8 cellular contexts compared by ENCODE assay signal in the genomic region with DNA sequence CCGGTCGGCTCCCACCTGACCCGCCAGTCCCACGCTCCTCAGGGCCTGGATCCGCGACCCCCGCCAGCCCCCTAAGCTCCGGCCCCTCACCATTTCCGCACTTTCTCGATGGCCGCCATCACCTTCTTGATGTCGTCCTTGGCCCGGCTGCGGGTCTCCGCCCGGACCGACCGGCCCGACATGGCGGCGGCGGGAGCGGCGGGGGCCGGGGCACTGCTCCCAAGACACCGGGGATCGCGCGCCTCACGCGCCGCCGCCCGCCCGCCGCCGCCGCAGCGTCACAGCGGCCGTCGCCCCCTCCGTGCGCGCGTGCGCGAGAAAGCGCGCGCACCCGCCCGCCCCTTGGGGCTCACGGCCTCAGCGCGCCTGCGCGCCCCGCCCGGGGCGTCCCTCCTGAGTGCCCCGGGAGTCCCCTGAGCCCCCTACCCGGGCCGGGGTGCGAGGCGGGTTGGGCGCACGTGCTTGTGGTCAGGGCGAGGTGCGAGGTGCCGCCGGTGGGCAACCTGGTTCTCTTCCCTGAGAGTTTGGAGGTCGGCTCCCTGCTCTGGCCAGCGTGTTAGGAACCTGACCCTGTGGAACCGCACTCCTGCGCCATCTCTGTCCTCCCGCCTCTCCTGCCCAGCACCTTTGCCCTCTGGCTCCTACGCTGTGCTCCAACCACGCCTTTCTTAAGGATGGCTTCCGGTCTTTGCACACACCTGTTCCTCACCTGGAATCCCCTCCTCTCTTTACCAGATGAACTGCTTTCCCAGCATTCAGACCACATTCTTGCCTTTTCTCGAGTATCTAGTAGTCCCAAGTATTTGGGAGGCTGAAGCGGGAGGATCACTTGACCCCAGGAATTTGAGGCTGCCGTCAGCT. TPM values are rescaled to one million over a fixed set of nuclear protein-coding genes. Genes with fewer than 3 reads are reported as not detected.
DNase-seq lines count a peak whose midpoint lies in the region; ATAC-seq and TF ChIP-seq lines count a peak whose summit lies in the region.

TSS of gene BCL7B (minus strand) at position 294 of the 861 bp plus-strand sequence. CDS start at position 182, 112 bp downstream.

- TSS peak; percentile 94 for BruUV-seq in PC-3 (replicated peaks; lab: Mats Ljungman, UMichigan)

- peak; percentile 44 to 81 (median 72) for DNase-seq in CD4-positive, alpha-beta T cell
- DNase-seq in PC-3 = peak; percentile 76
- DNase-seq in activated T-cell treated with anti-CD3 and anti-CD28 coated beads, Interleukin-2, amount 50 U/mL, for 48 hours = peak; percentile 86 to 88
- no peak for DNase-seq in esophagus squamous epithelium (lab: John Stamatoyannopoulos, UW)
- peak; percentile 82 for DNase-seq in myocyte (ENCODE audit: low read depth)
- DNase-seq in stimulated activated CD8-positive, alpha-beta memory T cell treated with anti-CD3 and anti-CD28 coated beads, Interleukin-7, amount 100 ng/mL, for 4 hours (ENCODE audit: low read depth in 2 of 2) = peak; percentile 34 to 74

- intact Hi-C loops in CD4-positive, alpha-beta T cell (cut with DNase I, micrococcal nuclease) = loop anchor here (1.0 to 10.0 kb wide), 4 partner anchors 21 to 617 kb away; partner anchors contain the start of genes BAZ1B (in 2 of the 2), TBL2 (in 2 of the 2) and EIF4H (in 1 of the 2)
- intact Hi-C loops in PC-3 (cut with micrococcal nuclease) (loop anchor here (1.0 to 2.0 kb wide), 2 partner anchors 21 to 35 kb away; partner anchors contain the start of genes BAZ1B and TBL2), esophagus squamous epithelium (cut with DNase I) (loop anchor here (5.0 kb wide), 1 partner anchor 35 kb away; the partner anchor contains the start of gene BAZ1B)

- H3K27ac Mint-ChIP-seq in CD4-positive, alpha-beta T cell = peak within 1 kb of the TSS; percentile 96

- CTCF ChIA-PET in CD4-positive, alpha-beta T cell (lab: Charles Lee) = interaction anchor here (0.6 kb wide), 1 partner anchor 110 kb away, joined by 4 read pairs; no protein-coding TSS in a partner anchor
- CTCF ChIA-PET in PC-3 (lab: Charles Lee) = no interaction called here

- ATAC-seq in CD4-positive, alpha-beta T cell (ENCODE audit: poor library complexity) = peak; percentile 54
- peak; percentile 39 for ATAC-seq in GM19328 (IDR thresholded peaks at IDR 0.05; ENCODE audit: unreplicated experiment)
- ATAC-seq in HG03520 (IDR thresholded peaks at IDR 0.05; ENCODE audit: unreplicated experiment) = peak; percentile 36
- peak; percentile 58 for ATAC-seq in PC-3

- peaks cover 34% of the 10 kb centered on the region for H3K36me3 Mint-ChIP-seq in CD4-positive, alpha-beta T cell (ENCODE audit: low read depth)

- H3K9me3 ChIP-seq in CD4-positive, alpha-beta T cell (ENCODE audit: control insufficient read depth, low read length) = no peaks in the 10 kb centered on the region
- H3K9me3 ChIP-seq in PC-3 (ENCODE audit: low read length) = no peaks in the 10 kb centered on the region
- no peaks in the 10 kb centered on the region for H3K9me3 ChIP-seq in esophagus squamous epithelium

- H3K4me1 ChIP-seq in PC-3 (ENCODE audit: insufficient read depth, low read length) (peaks cover 18% of the 10 kb centered on the region), esophagus squamous epithelium (peaks cover 0 to 35% (median 18%) of the 10 kb centered on the region in 3 donors)

- H3K4me2 ChIP-seq in PC-3 (ENCODE audit: low read length) = peak within 1 kb of the TSS; percentile 95

- POLR2A ChIA-PET in CD4-positive, alpha-beta T cell (lab: Charles Lee) = interaction anchor here (0.7 to 4.5 kb wide), 14 partner anchors 8 to 181 kb away, joined by 3 to 80 read pairs (median 6); partner anchors contain the start of genes ABHD11, BAZ1B, STX1A and TBL2
- POLR2A ChIA-PET in PC-3 (lab: Charles Lee; ENCODE audit: unreplicated experiment) = interaction anchor here (0.5 to 0.7 kb wide), 3 partner anchors 37 to 233 kb away, joined by 4 to 19 read pairs (median 7); no protein-coding TSS in a partner anchor

- H3K27ac ChIP-seq in CD4-positive, alpha-beta T cell (ENCODE audit: low read depth, low read length) = peak within 1 kb of the TSS; percentile 98
- H3K27ac ChIP-seq in PC-3 (ENCODE audit: low read length) (peak within 1 kb of the TSS; percentile 95), esophagus squamous epithelium (peak within 1 kb of the TSS; percentile 99 to 100 (median 100))

- H3F3A ChIP-seq in PC-3 (ENCODE audit: low read length, unreplicated experiment) = no peaks in the 10 kb centered on the region

- H3K9ac ChIP-seq in PC-3 (ENCODE audit: low read length) = peak within 1 kb of the TSS; percentile 99

- H3K36me3 ChIP-seq in PC-3 (ENCODE audit: low read depth, low read length) (0 out of 2 replicates have a peak, but pooled peaks cover 4% of the 10 kb centered on the region), esophagus squamous epithelium (peaks cover 0 to 22% (median 3%) of the 10 kb centered on the region in 3 donors)

- peaks cover 21% of the 10 kb centered on the region; the same call in 1 of the 2 replicates for H4K20me1 ChIP-seq in PC-3 (ENCODE audit: low read length)

- no peaks in the 10 kb centered on the region for H3K9me3 Mint-ChIP-seq in CD4-positive, alpha-beta T cell

- peaks cover 43% of the 10 kb centered on the region for H3K79me2 ChIP-seq in PC-3 (ENCODE audit: low read length)

- no peaks in the 10 kb centered on the region for H3K9me2 ChIP-seq in PC-3 (replicated peaks; ENCODE audit: low read length)

- peak within 1 kb of the TSS; percentile 97 for H3K4me3 Mint-ChIP-seq in CD4-positive, alpha-beta T cell

- peak in 3 of 4 donors; percentile 61 to 81 (median 61) for TF ChIP-seq POLR2A in esophagus squamous epithelium (IDR thresholded peaks at IDR 0.05)

- no peak for TF ChIP-seq CTCF in CD4-positive, alpha-beta T cell (IDR thresholded peaks at IDR 0.05)
- TF ChIP-seq CTCF in PC-3 (conservative IDR thresholded peaks at IDR 0.05; ENCODE audit: low read depth, low read length) (no peak), esophagus squamous epithelium (IDR thresholded peaks at IDR 0.05) (no peak)

- peaks cover 37% of the 10 kb centered on the region for H3K4me1 Mint-ChIP-seq in CD4-positive, alpha-beta T cell (ENCODE audit: low read depth)

- H2AFZ ChIP-seq in PC-3 (ENCODE audit: low read length) = peak within 1 kb of the TSS; percentile 87

- H3K27me3 Mint-ChIP-seq in CD4-positive, alpha-beta T cell = no peaks in the 10 kb centered on the region

- H3K4me3 ChIP-seq in PC-3 (ENCODE audit: low read length) = peak within 1 kb of the TSS; percentile 81
- peak within 1 kb of the TSS; percentile 75 to 96 (median 87) for H3K4me3 ChIP-seq in esophagus squamous epithelium

- WGBS in esophagus squamous epithelium, 2 donors = 17 to 20% methylated on average over 14 to 15 of the region's 83 CpGs

- H3K27me3 ChIP-seq in CD4-positive, alpha-beta T cell (ENCODE audit: control insufficient read depth, insufficient read depth, low read length) = no peaks in the 10 kb centered on the region
- no peaks in the 10 kb centered on the region for H3K27me3 ChIP-seq in PC-3 (ENCODE audit: low read length)
- no peaks in the 10 kb centered on the region for H3K27me3 ChIP-seq in esophagus squamous epithelium

RNA-seq across cellular contexts. Expression of gene BCL7B, which starts in this region (rescaled TPM):
- total RNA-seq in CD4-positive, alpha-beta T cell = 100 to 1,000 TPM; 102 TPM
- 41.0 and 46.5 TPM in 2 replicates for total RNA-seq in PC-3 (2014; rRNA removed)
- total RNA-seq in esophagus squamous epithelium = 10 to 100 TPM; 39.8 to 55.3 (median 43.0) TPM
- 69.4 and 83.5 TPM in 2 replicates for total RNA-seq in myocyte
- polyA plus RNA-seq in myocyte (2012) = 74.0 TPM
